In the genomic region with DNA sequence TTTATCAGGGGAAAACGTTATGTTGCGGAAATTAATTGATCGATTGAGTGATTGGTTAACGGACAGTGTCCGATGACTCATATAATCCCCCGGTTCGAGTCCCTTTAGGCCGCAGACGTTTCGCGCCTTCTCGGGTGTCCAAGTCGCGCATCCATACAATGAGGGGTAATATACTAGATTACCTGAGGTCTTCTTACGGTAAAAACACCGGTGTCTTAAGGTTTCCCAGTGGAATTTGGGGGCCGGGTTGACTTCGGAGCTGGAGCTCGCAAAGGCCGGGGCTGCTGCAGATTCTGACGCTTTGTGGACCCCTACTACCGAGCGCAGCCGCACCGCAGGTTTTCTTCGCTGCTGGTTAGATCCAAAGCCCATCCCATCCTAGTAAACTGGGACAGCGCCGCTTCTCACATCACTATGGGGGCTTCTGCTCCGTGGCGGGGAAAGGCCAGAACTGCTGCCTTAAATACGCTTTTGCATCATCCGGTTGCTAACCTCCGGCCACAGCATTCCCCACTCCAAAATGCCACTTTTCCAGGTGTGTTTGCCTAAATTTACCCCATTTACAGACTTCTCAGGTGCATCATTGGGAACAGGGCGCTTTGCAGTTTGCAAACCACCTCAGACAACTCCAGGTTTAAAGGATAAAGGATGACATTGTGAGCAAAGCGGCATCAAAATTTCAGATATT, we compare ENCODE assay signal across 8 cellular contexts. TPM values are rescaled to one million over a fixed set of nuclear protein-coding genes. Genes with fewer than 3 reads are reported as not detected.
DNase-seq lines count a peak whose midpoint lies in the region; ATAC-seq and TF ChIP-seq lines count a peak whose summit lies in the region.

No MANE protein-coding gene starts in this region.

- no peak for ATAC-seq in GM18867 (IDR thresholded peaks at IDR 0.05; ENCODE audit: unreplicated experiment)

- H4K8ac ChIP-seq in mesenchymal stem cell (ENCODE audit: low read length), result peak overlapping the region; percentile 14

- 2% methylated on average over 30 of the region's 35 CpGs for WGBS in mesenchymal stem cell
- WGBS in tibial nerve, 2 donors, result 3% methylated on average over 33 to 35 of the region's 35 CpGs

- H3K36me3 ChIP-seq in mesenchymal stem cell (ENCODE audit: control insufficient read depth in 1 of 2, insufficient read depth in 2 of 2, low read depth in 1 of 2, low read length in 2 of 2) (peaks cover 3 to 19% of the 10 kb centered on the region in 2 experiments), tibial nerve (peaks cover 0 to 5% (median 0%) of the 10 kb centered on the region in 3 donors)

- no peak overlapping the region for H2BK5ac ChIP-seq in mesenchymal stem cell (ENCODE audit: low read depth, low read length, poor library complexity, severe bottlenecking)

- no peak overlapping the region for H2AFZ ChIP-seq in mesenchymal stem cell (ENCODE audit: low read depth, low read length)

- no peak overlapping the region for H3K23ac ChIP-seq in mesenchymal stem cell (ENCODE audit: low read length in 2 of 2)

- no peak overlapping the region for H3K14ac ChIP-seq in mesenchymal stem cell (ENCODE audit: low read length in 2 of 2)

- H2BK12ac ChIP-seq in mesenchymal stem cell (ENCODE audit: low read length in 2 of 2), result no peak overlapping the region

- no peak overlapping the region for H4K91ac ChIP-seq in mesenchymal stem cell (ENCODE audit: low read length)

- no peak overlapping the region for H3K18ac ChIP-seq in mesenchymal stem cell (ENCODE audit: low read depth in 1 of 2, low read length in 2 of 2)

- H3K4me1 ChIP-seq in mesenchymal stem cell (ENCODE audit: control insufficient read depth, insufficient read depth, low read depth, low read length) (peaks cover 4% of the 10 kb centered on the region), tibial nerve (peaks cover 0 to 47% (median 18%) of the 10 kb centered on the region in 4 donors)

- H3K4me2 ChIP-seq in mesenchymal stem cell (ENCODE audit: low read length, poor library complexity, severe bottlenecking), result peak overlapping the region; percentile 88

- H3K9ac ChIP-seq in mesenchymal stem cell (ENCODE audit: low read length), result peak overlapping the region; percentile 92

- no peak overlapping the region for H2BK120ac ChIP-seq in mesenchymal stem cell (ENCODE audit: low read depth, low read length)

- H3K27ac ChIP-seq in mesenchymal stem cell (ENCODE audit: low read length, poor library complexity, severe bottlenecking) (peak overlapping the region; percentile 60), tibial nerve (peak overlapping the region; percentile 44 to 91 (median 87))

- H3K9me3 ChIP-seq in mesenchymal stem cell (ENCODE audit: control insufficient read depth, low read length), result no peaks in the 10 kb centered on the region
- H3K9me3 ChIP-seq in tibial nerve, result no peaks in the 10 kb centered on the region

- H3K4ac ChIP-seq in mesenchymal stem cell (ENCODE audit: low read depth in 1 of 2, low read length in 2 of 2), result no peak overlapping the region

- H3K27me3 ChIP-seq in mesenchymal stem cell (ENCODE audit: control insufficient read depth in 1 of 2, insufficient read depth in 1 of 2, low read length in 2 of 2) (no peaks in the 10 kb centered on the region), tibial nerve (no peaks in the 10 kb centered on the region)

- H3K79me1 ChIP-seq in mesenchymal stem cell (replicated peaks; ENCODE audit: low read length, poor library complexity, severe bottlenecking), result no peaks in the 10 kb centered on the region

- H2AK5ac ChIP-seq in mesenchymal stem cell (ENCODE audit: low read length, severe bottlenecking), result no peak overlapping the region

- H3K4me3 ChIP-seq in mesenchymal stem cell (ENCODE audit: insufficient read depth in 1 of 2, low read depth in 1 of 2, low read length in 2 of 2), result peak overlapping the region; percentile 66 to 92
- H3K4me3 ChIP-seq in tibial nerve, result peak overlapping the region; percentile 59 to 82 (median 73)

- TF ChIP-seq POLR2A in tibial nerve (IDR thresholded peaks at IDR 0.05), result no peak

- TF ChIP-seq CTCF in tibial nerve (IDR thresholded peaks at IDR 0.05), result peak in 2 of 5 experiments; percentile 15 to 17

- TF ChIP-seq EP300 in tibial nerve (IDR thresholded peaks at IDR 0.05), result no peak

- H2BK15ac ChIP-seq in mesenchymal stem cell (ENCODE audit: low read depth, poor library complexity, severe bottlenecking), result no peak overlapping the region

- DNase-seq in stimulated activated CD4-positive, alpha-beta T cell treated with anti-CD3 and anti-CD28 coated beads, Interleukin-4, amount 100 ng/mL, for 1 hour, result peak; percentile 32
- no peak for DNase-seq in stimulated activated CD4-positive, alpha-beta T cell treated with anti-CD3 and anti-CD28 coated beads, Interleukin-12 subunit alpha, Interleukin-12 subunit beta, amount 100 ng/mL, for 4 hours
- DNase-seq in MV-4-11 (lab: John Stamatoyannopoulos, UW) (peak; percentile 34), T1000 (lab: John Stamatoyannopoulos, UW) (peak; percentile 39), dermis blood vessel endothelial cell (peak; percentile 48), mesenchymal stem cell (peak; percentile 62), tibial nerve (ENCODE audit: low spot score in 2 of 2) (no peak)

RNA-seq across cellular contexts. Expression of a gene that starts 0.9 kb away (rescaled TPM):
- 48.5 and 51.0 TPM in 2 replicates for total RNA-seq in dermis blood vessel endothelial cell
- 20.4 TPM for polyA plus RNA-seq in mesenchymal stem cell (2013, experiment 1 of 2)
- polyA plus RNA-seq in mesenchymal stem cell (2013, experiment 2 of 2), result 22.4 TPM
- total RNA-seq in tibial nerve, result 10 to 100 TPM; 43.5 to 64.7 (median 54.3) TPM

Comparison
In these comparisons a context has a peak if more than half of its experiments do, and no peak if none do; other contexts are left out.
1. DNase-seq: peak in stimulated activated CD4-positive, alpha-beta T cell treated with anti-CD3 and anti-CD28 coated beads, Interleukin-4, amount 100 ng/mL, for 1 hour (single experiment), MV-4-11 (single experiment), T1000 (single experiment), dermis blood vessel endothelial cell (single experiment) and mesenchymal stem cell (single experiment); none in stimulated activated CD4-positive, alpha-beta T cell treated with anti-CD3 and anti-CD28 coated beads, Interleukin-12 subunit alpha, Interleukin-12 subunit beta, amount 100 ng/mL, for 4 hours (single experiment) and tibial nerve (0 of 2).